ENCODE assay signal across 1 cellular context in genomic region chr15:98776607-98777281, GRCh38.
A peak's percentile ranks its signal among the peaks of the same experiment; 100 is the strongest.
TF ChIP-seq lines count a peak whose summit lies in the region.

No MANE protein-coding gene starts in this region.

TF ChIP-seq in GM12878, 131 proteins besides CTCF, POLR2A, EP300 and RAD21 (continued from another document and continues in another):
- TF ChIP-seq IRF4 (IDR thresholded peaks at IDR 0.05; ENCODE audit: low read depth, low read length), result no peak
- TF ChIP-seq RBBP5 (conservative IDR thresholded peaks at IDR 0.05), result no peak
- no peak for TF ChIP-seq CHD4 (IDR thresholded peaks at IDR 0.05)
- TF ChIP-seq CHD1 (IDR thresholded peaks at IDR 0.05; ENCODE audit: low read depth, low read length), result no peak
- TF ChIP-seq RELA (IDR thresholded peaks at IDR 0.05; ENCODE audit: borderline replicate concordance, partially characterized antibody), result no peak
- TF ChIP-seq NFYA (IDR thresholded peaks at IDR 0.05; ENCODE audit: borderline replicate concordance, low read depth, low read length), result no peak
- no peak for TF ChIP-seq SMAD5 (IDR thresholded peaks at IDR 0.05; ENCODE audit: low read depth)
- no peak for TF ChIP-seq PRDM15 (CRISPR knock-in tag; IDR thresholded peaks at IDR 0.05)
- no peak for TF ChIP-seq YBX1 (IDR thresholded peaks at IDR 0.05)
- no peak for TF ChIP-seq MEF2A (IDR thresholded peaks at IDR 0.05; ENCODE audit: insufficient read depth, low read depth, low read length)
- TF ChIP-seq YY1 (IDR thresholded peaks at IDR 0.05; ENCODE audit: low read depth, low read length), result no peak
- no peak for TF ChIP-seq NR2C1 (IDR thresholded peaks at IDR 0.05)
- no peak for TF ChIP-seq ELK1 (IDR thresholded peaks at IDR 0.05; ENCODE audit: low read depth, low read length)
- no peak for TF ChIP-seq MLLT1 (IDR thresholded peaks at IDR 0.05)
- no peak for TF ChIP-seq MTA3 (IDR thresholded peaks at IDR 0.05; ENCODE audit: borderline replicate concordance, low read length)
- no peak for TF ChIP-seq PML (IDR thresholded peaks at IDR 0.05; ENCODE audit: low read length)
- no peak for TF ChIP-seq ZNF622 (IDR thresholded peaks at IDR 0.05)
- TF ChIP-seq SREBF1 (IDR thresholded peaks at IDR 0.05; ENCODE audit: low read length), result no peak
- no peak for TF ChIP-seq ZBTB40 (IDR thresholded peaks at IDR 0.05; ENCODE audit: borderline replicate concordance)
- no peak for TF ChIP-seq MAX (IDR thresholded peaks at IDR 0.05; ENCODE audit: low read depth, low read length)
- TF ChIP-seq USF2 (IDR thresholded peaks at IDR 0.05; ENCODE audit: borderline replicate concordance, low read depth, low read length), result no peak
- TF ChIP-seq MYB (IDR thresholded peaks at IDR 0.05; ENCODE audit: borderline replicate concordance, low read depth, low read length), result no peak
- TF ChIP-seq HSF1 (IDR thresholded peaks at IDR 0.05; ENCODE audit: low read depth, low read length), result no peak
- TF ChIP-seq BCL3 (IDR thresholded peaks at IDR 0.05; ENCODE audit: borderline replicate concordance, insufficient read depth, low read depth, low read length, poor library complexity, severe bottlenecking), result no peak
- TF ChIP-seq RFX5 (IDR thresholded peaks at IDR 0.05; ENCODE audit: low read depth, low read length), result no peak
- no peak for TF ChIP-seq ETV6 (conservative IDR thresholded peaks at IDR 0.05 in 1 of 2, IDR thresholded peaks at IDR 0.05 in 1 of 2; ENCODE audit: borderline replicate concordance in 1 of 2, low read depth in 1 of 2)
- no peak for TF ChIP-seq RUNX3 (IDR thresholded peaks at IDR 0.05; ENCODE audit: low read length)
- TF ChIP-seq CBX5 (IDR thresholded peaks at IDR 0.05; ENCODE audit: low read depth), result no peak
- TF ChIP-seq ZBTB4 (CRISPR knock-in tag; IDR thresholded peaks at IDR 0.05), result no peak
- TF ChIP-seq CREM (IDR thresholded peaks at IDR 0.05; ENCODE audit: low read depth), result no peak
- TF ChIP-seq HDAC6 (IDR thresholded peaks at IDR 0.05; ENCODE audit: unreplicated experiment), result no peak
- no peak for TF ChIP-seq WRNIP1 (IDR thresholded peaks at IDR 0.05; ENCODE audit: borderline replicate concordance, low read depth, low read length)
- TF ChIP-seq ZNF687 (IDR thresholded peaks at IDR 0.05), result no peak
- TF ChIP-seq FOS (IDR thresholded peaks at IDR 0.05; ENCODE audit: borderline replicate concordance, extremely low read depth, insufficient read length), result no peak
- TF ChIP-seq MXI1 (IDR thresholded peaks at IDR 0.05; ENCODE audit: low read depth, low read length), result peak; percentile 28; the same call in 1 of the 2 replicates
- TF ChIP-seq SRF (IDR thresholded peaks at IDR 0.05; ENCODE audit: low read depth in 2 of 2, low read length in 2 of 2), result no peak
- no peak for TF ChIP-seq STAT1 (conservative IDR thresholded peaks at IDR 0.05)
